ENCODE assay signal across 8 cellular contexts in genomic region chr2:191677646-191678436, GRCh38. TPM values are rescaled to one million over a fixed set of nuclear protein-coding genes. Genes with fewer than 3 reads are reported as not detected.
DNase-seq lines count a peak whose midpoint lies in the region; ATAC-seq and TF ChIP-seq lines count a peak whose summit lies in the region.

TSS of gene NABP1 (plus strand) at chr2:191678136. CDS start at chr2:191678615, 479 bp downstream.

- H3K27me3 ChIP-seq in HAP-1 (ENCODE audit: low read depth), result peaks cover 9% of the 10 kb centered on the region
- no peaks in the 10 kb centered on the region for H3K27me3 ChIP-seq in MM.1S (replicated peaks; ENCODE audit: insufficient read depth, low read length)

- peaks cover 15% of the 10 kb centered on the region for H3K4me1 Mint-ChIP-seq in nephron

- H3K9me3 ChIP-seq in HAP-1 (no peaks in the 10 kb centered on the region), MM.1S (replicated peaks; ENCODE audit: insufficient read depth, low read length) (no peaks in the 10 kb centered on the region)

- H3K4me3 ChIP-seq in HAP-1 (peak within 1 kb of the TSS; percentile 58), MM.1S (ENCODE audit: low read length) (peak within 1 kb of the TSS; percentile 93), fibroblast of pulmonary artery (replicated peaks; ENCODE audit: low read depth, low read length) (peak within 1 kb of the TSS; percentile 66)

- H3K36me3 Mint-ChIP-seq in nephron (ENCODE audit: low read depth), result peaks cover 5% of the 10 kb centered on the region

- peaks cover 58% of the 10 kb centered on the region for H3K79me2 ChIP-seq in MM.1S (ENCODE audit: low read length)

- no peak within 1 kb of the TSS for H2AFZ ChIP-seq in MM.1S (ENCODE audit: low read length)

- peak within 1 kb of the TSS; percentile 99 for H3K9ac ChIP-seq in MM.1S (ENCODE audit: low read length)

- no peaks in the 10 kb centered on the region for H3K9me2 ChIP-seq in MM.1S (replicated peaks; ENCODE audit: insufficient read depth, low read length)

- H4K20me1 ChIP-seq in MM.1S (ENCODE audit: insufficient read depth, low read length), result peaks cover 6% of the 10 kb centered on the region

- peak within 1 kb of the TSS; percentile 89 to 93 (median 91) for H3K4me3 Mint-ChIP-seq in nephron

- H3F3A ChIP-seq in MM.1S (ENCODE audit: insufficient read depth, low read length), result peaks cover 57% of the 10 kb centered on the region

- H3K9me3 Mint-ChIP-seq in nephron, result peaks cover 3% of the 10 kb centered on the region

- ATAC-seq in stimulated activated naive CD8-positive, alpha-beta T cell treated with anti-CD3 and anti-CD28 coated beads, Interleukin-15, Interleukin-2, amounts not matched to agents 100 U/mL and 50 U/mL, for 24 hours, result peak; percentile 90

- peak within 1 kb of the TSS; percentile 90 for H3K4me2 ChIP-seq in MM.1S (ENCODE audit: low read depth, low read length)

- H3K36me3 ChIP-seq in HAP-1 (replicated peaks), result peaks cover 10% of the 10 kb centered on the region
- peaks cover 7% of the 10 kb centered on the region; the same call in 1 of the 2 replicates for H3K36me3 ChIP-seq in MM.1S (replicated peaks; ENCODE audit: insufficient read depth, low read length)

- no peaks in the 10 kb centered on the region for H3K27me3 Mint-ChIP-seq in nephron (ENCODE audit: low read depth)

- H3K4me1 ChIP-seq in HAP-1 (peaks cover 12% of the 10 kb centered on the region), MM.1S (ENCODE audit: low read length) (peaks cover 37% of the 10 kb centered on the region)

- H3K27ac Mint-ChIP-seq in nephron, result peak within 1 kb of the TSS; percentile 82 to 98 (median 93)

- peak within 1 kb of the TSS; percentile 98 for H3K27ac ChIP-seq in MM.1S (ENCODE audit: low read length)

- TF ChIP-seq CTCF in MM.1S (IDR thresholded peaks at IDR 0.05; ENCODE audit: low read length), result no peak
- TF ChIP-seq CTCF in fibroblast of pulmonary artery (IDR thresholded peaks at IDR 0.05; ENCODE audit: low read length, missing control alignments), result no peak
- TF ChIP-seq CTCF in nephron (IDR thresholded peaks at IDR 0.05; ENCODE audit: unreplicated experiment in 3 of 3), result no peak

- DNase-seq in G401 (ENCODE audit: low spot score), result peak; percentile 90
- DNase-seq in HAP-1 (ENCODE audit: low spot score in 2 of 2), result peak; percentile 95 to 98
- DNase-seq in MM.1S, result peak; percentile 98
- peak; percentile 73 for DNase-seq in SHP77 treated with DMSO at 0.1 percent for 48 hours (lab: John Stamatoyannopoulos, UW)
- peak; percentile 99 for DNase-seq in activated effector memory CD4-positive, alpha-beta T cell treated with Interleukin-2 at 50 U/mL for 16 hours
- DNase-seq in fibroblast of pulmonary artery (ENCODE audit: low read depth), result peak; percentile 98
- peak; percentile 98 for DNase-seq in stimulated activated naive CD8-positive, alpha-beta T cell treated with anti-CD3 and anti-CD28 coated beads, Interleukin-15, Interleukin-2, amounts not matched to agents 100 U/mL and 50 U/mL, for 24 hours

- in situ Hi-C loops in G401 (cut with HindIII; ENCODE audit: low sequenced_read_pairs), result no loop called here
- in situ Hi-C loops in HAP-1 (cut with MboI; ENCODE audit: low sequenced_read_pairs), result no loop called here

RNA-seq across cellular contexts. Expression of gene NABP1, which starts in this region (rescaled TPM):
- 0.74 and 1.9 TPM in 2 replicates for total RNA-seq in G401 (2014; rRNA removed; shearing (Covaris generic))

Comparison
In these comparisons a context has a peak if more than half of its experiments do, and no peak if none do; other contexts are left out.
1. Peak in every context shown above with its lines: DNase-seq, ATAC-seq, H3K4me3 ChIP-seq and H3K27ac ChIP-seq.